In the genomic region with DNA sequence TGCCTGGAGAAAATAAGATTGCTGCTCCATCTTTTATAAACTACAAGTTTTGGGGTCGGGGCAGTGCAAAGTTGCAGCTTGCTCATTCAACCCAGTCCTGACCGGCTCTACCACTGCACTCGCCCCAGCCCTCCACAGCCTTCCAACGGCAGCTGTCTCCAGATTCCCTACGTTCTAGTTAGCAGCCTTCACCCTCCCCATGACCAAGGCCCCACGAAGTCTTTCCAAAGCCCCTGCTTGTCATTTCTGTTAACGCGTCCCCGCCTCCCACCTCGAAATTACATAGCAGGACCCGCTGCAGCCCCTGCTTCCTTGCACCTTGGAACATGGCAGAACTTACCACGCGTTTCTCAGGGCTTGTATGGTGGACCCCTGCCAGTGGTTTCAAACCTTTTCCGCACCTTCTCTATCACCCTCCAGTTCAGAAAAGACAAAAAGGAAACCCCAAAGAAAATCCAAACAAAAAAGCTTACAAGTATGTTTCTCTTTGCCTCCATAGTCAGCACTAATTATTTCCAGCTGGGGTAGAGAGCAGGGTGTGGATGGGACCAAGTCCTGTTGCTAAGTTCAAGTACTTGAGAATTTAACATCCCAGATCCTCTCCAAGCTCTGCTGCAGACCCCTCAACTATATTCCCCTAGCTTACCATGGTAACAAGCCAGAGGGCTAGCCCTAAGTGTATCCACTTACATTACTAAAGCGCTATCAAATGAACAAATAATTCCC, we compare ENCODE assay signal across 14 cellular contexts.
A peak's percentile ranks its signal among the peaks of the same experiment; 100 is the strongest.
DNase-seq lines count a peak whose midpoint lies in the region; ATAC-seq and TF ChIP-seq lines count a peak whose summit lies in the region.
"Had no signal": no experiment of that assay in that cellular context is flagged by ENCODE, and none has a peak within 500 bp of the region (broad histone marks: within the 10 kb centered on the region; RNA-seq: fewer than 3 reads in every experiment).

No MANE protein-coding gene starts in this region.

- DNase-seq in AG20443 (ENCODE audit: low spot score), result peak; percentile 32
- DNase-seq in chondrocyte (ENCODE audit: low spot score), result no peak
- DNase-seq in neural crest cell (ENCODE audit: low read depth, low spot score), result no peak
- no peak for DNase-seq in posterior vena cava (ENCODE audit: low spot score)
- no peak for DNase-seq in SKM-1 treated with dmso at 0.1 percent for 144 hours (lab: John Stamatoyannopoulos, UW; ENCODE audit: unreplicated experiment)
- DNase-seq: activated gamma-delta T cell; effector memory CD4-positive, alpha-beta T cell had no signal

- peak overlapping the region; percentile 27 for H3K9ac ChIP-seq in HUES6 (ENCODE audit: low read length)

- TF ChIP-seq CTCF in chondrocyte (IDR thresholded peaks at IDR 0.05) (no peak), neural crest cell (conservative IDR thresholded peaks at IDR 0.05) (no peak)

- H3K9me3 Mint-ChIP-seq in chondrocyte (ENCODE audit: low read depth) (no peaks in the 10 kb centered on the region), neural crest cell (no peaks in the 10 kb centered on the region)
- H3K9me3 Mint-ChIP-seq: memory B cell had no signal

- ATAC-seq in GM18861 (IDR thresholded peaks at IDR 0.05; ENCODE audit: unreplicated experiment) (no peak), HG02588 (IDR thresholded peaks at IDR 0.05; ENCODE audit: unreplicated experiment) (no peak)
- ATAC-seq: gastroesophageal sphincter had no signal

- H3K9me3 ChIP-seq in HUES6 (ENCODE audit: control insufficient read depth, insufficient read depth, low read depth, low read length), result no peaks in the 10 kb centered on the region
- H3K9me3 ChIP-seq: gastroesophageal sphincter, ovary had no signal

- intact Hi-C loops in posterior vena cava (cut with DNase I), result no loop called here

- H3K36me3 Mint-ChIP-seq in chondrocyte (ENCODE audit: low read depth) (no peaks in the 10 kb centered on the region), neural crest cell (ENCODE audit: low read depth) (no peaks in the 10 kb centered on the region)

- no peaks in the 10 kb centered on the region for H3K27me3 Mint-ChIP-seq in chondrocyte (ENCODE audit: low read depth)
- no peaks in the 10 kb centered on the region for H3K27me3 Mint-ChIP-seq in neural crest cell (ENCODE audit: low read depth)
- H3K27me3 Mint-ChIP-seq: memory B cell had no signal

- H3K4me3 ChIP-seq in HUES6 (ENCODE audit: low read depth, low read length), result no peak overlapping the region
- H3K4me3 ChIP-seq: gastroesophageal sphincter, ovary had no signal

- no peaks in the 10 kb centered on the region for H3K27me3 ChIP-seq in HUES6 (ENCODE audit: control insufficient read depth, insufficient read depth, low read length)
- H3K27me3 ChIP-seq: gastroesophageal sphincter, ovary had no signal

- H3K4me1 Mint-ChIP-seq in chondrocyte (ENCODE audit: low read depth), result peaks cover 36% of the 10 kb centered on the region
- H3K4me1 Mint-ChIP-seq in neural crest cell, result peaks cover 55% of the 10 kb centered on the region
- H3K4me1 Mint-ChIP-seq: memory B cell had no signal

- peaks cover 20% of the 10 kb centered on the region for H3K36me3 ChIP-seq in HUES6 (ENCODE audit: control insufficient read depth, insufficient read depth, low read length)
- H3K36me3 ChIP-seq: gastroesophageal sphincter, ovary had no signal

- H3K27ac ChIP-seq in HUES6 (ENCODE audit: low read depth, low read length), result no peak overlapping the region
- H3K27ac ChIP-seq: gastroesophageal sphincter, ovary, VCaP had no signal

- H3K27ac Mint-ChIP-seq in chondrocyte (ENCODE audit: unreplicated experiment), result peak overlapping the region; percentile 18
- H3K27ac Mint-ChIP-seq in neural crest cell (ENCODE audit: unreplicated experiment), result peak overlapping the region; percentile 89
- H3K27ac Mint-ChIP-seq: memory B cell had no signal

- H3K4me3 Mint-ChIP-seq in chondrocyte (ENCODE audit: unreplicated experiment), result no peak overlapping the region
- peak overlapping the region; percentile 14 for H3K4me3 Mint-ChIP-seq in neural crest cell
- H3K4me3 Mint-ChIP-seq: memory B cell had no signal

- H3K4me1 ChIP-seq in HUES6 (ENCODE audit: control insufficient read depth, insufficient read depth, low read length), result peaks cover 32% of the 10 kb centered on the region
